8 cellular contexts compared by ENCODE assay signal in genomic region chr13:35789335-35790166, GRCh38.
A peak's percentile ranks its signal among the peaks of the same experiment; 100 is the strongest.
DNase-seq lines count a peak whose midpoint lies in the region; ATAC-seq, FAIRE-seq and TF ChIP-seq lines count a peak whose summit lies in the region.

No MANE protein-coding gene starts in this region.

- POLR2A ChIA-PET in PC-9 (lab: Charles Lee; ENCODE audit: unreplicated experiment): no interaction called here

- TF ChIP-seq POLR2A in GM12892 (IDR thresholded peaks at IDR 0.05; ENCODE audit: low read depth, low read length): no peak

- no peaks in the 10 kb centered on the region for H3K9me3 ChIP-seq in PC-9 (ENCODE audit: insufficient read depth, low read depth)

- no peak overlapping the region for H2AFZ ChIP-seq in PC-9

- H4K20me1 ChIP-seq in PC-9 (ENCODE audit: insufficient read depth): no peaks in the 10 kb centered on the region

- CTCF ChIA-PET in PC-9 (lab: Charles Lee): interaction anchor here (0.5 to 1.4 kb wide), 4 partner anchors 18 to 624 kb away, joined by 3 to 7 read pairs (median 4); no protein-coding TSS in a partner anchor

- no peak overlapping the region for H3K4me2 ChIP-seq in PC-9

- H3K36me3 ChIP-seq in PC-9 (ENCODE audit: low read depth): no peaks in the 10 kb centered on the region

- no peak overlapping the region for H3K4me3 ChIP-seq in AG09309 (ENCODE audit: control insufficient read depth, low read depth, low read length)
- no peak overlapping the region for H3K4me3 ChIP-seq in PC-9
- no peak overlapping the region for H3K4me3 ChIP-seq in retinal pigment epithelial cell (ENCODE audit: low read length)

- TF ChIP-seq CTCF in AG09309 (IDR thresholded peaks at IDR 0.05; ENCODE audit: control insufficient read depth, insufficient read depth, low read depth, low read length, missing control alignments): peak; percentile 44
- peak; percentile 77 for TF ChIP-seq CTCF in PC-9 (conservative IDR thresholded peaks at IDR 0.05)
- peak; percentile 65 for TF ChIP-seq CTCF in retinal pigment epithelial cell (conservative IDR thresholded peaks at IDR 0.05; ENCODE audit: low read depth, low read length)

- DNase-seq in AG09309 (ENCODE audit: low read depth) (no peak), PC-9 (no peak), fibroblast of peridontal ligament (ENCODE audit: extremely low read depth) (peak; percentile 79), retinal pigment epithelial cell (ENCODE audit: low read depth) (no peak), GM12892 (ENCODE audit: insufficient read length) (no peak)
- DNase-seq in stimulated activated CD4-positive, alpha-beta T cell treated with anti-CD3 and anti-CD28 coated beads, Interleukin-4, amount 100 ng/mL, for 24 hours: no peak

- peak; percentile 76 for ATAC-seq in GM18520 (IDR thresholded peaks at IDR 0.05; ENCODE audit: unreplicated experiment)
- peak; percentile 88 for ATAC-seq in HG03342 (IDR thresholded peaks at IDR 0.05; ENCODE audit: unreplicated experiment)

- H3K27ac ChIP-seq in PC-9: no peak overlapping the region

- BruUV-seq in PC-9 (replicated peaks; lab: Mats Ljungman, UMichigan): no TSS peak

- no peaks in the 10 kb centered on the region for H3F3A ChIP-seq in PC-9 (ENCODE audit: insufficient read depth, low read depth)

- H3K79me2 ChIP-seq in PC-9 (ENCODE audit: low read depth): no peaks in the 10 kb centered on the region

- intact Hi-C loops in PC-9 (cut with micrococcal nuclease; ENCODE audit: unreplicated experiment): loop anchor here (1.0 to 5.0 kb wide), 3 partner anchors 67 to 579 kb away; no protein-coding TSS in a partner anchor

- no peaks in the 10 kb centered on the region for H3K9me2 ChIP-seq in PC-9 (ENCODE audit: insufficient read depth)

- FAIRE-seq in GM12892 (lab: Jason Lieb, UNC): no peak

- H3K27me3 ChIP-seq in PC-9 (ENCODE audit: insufficient read depth, low read depth): no peaks in the 10 kb centered on the region

- H3K4me1 ChIP-seq in PC-9 (replicated peaks; ENCODE audit: insufficient read depth): peaks cover 13% of the 10 kb centered on the region
